ENCODE assay signal across 20 cellular contexts in genomic region chr4:3809451-3810110, GRCh38. TPM values are rescaled to one million over a fixed set of nuclear protein-coding genes. Genes with fewer than 3 reads are reported as not detected.
DNase-seq lines count a peak whose midpoint lies in the region; ATAC-seq, FAIRE-seq and TF ChIP-seq lines count a peak whose summit lies in the region.
"Had no signal": no experiment of that assay in that cellular context is flagged by ENCODE, and none has a peak within 500 bp of the region (broad histone marks: within the 10 kb centered on the region; RNA-seq: fewer than 3 reads in every experiment).

No MANE protein-coding gene starts in this region.

- CTCF ChIA-PET in WTC11 (lab: Charles Lee) = interaction anchor here (0.6 to 2.4 kb wide), 12 partner anchors 17 to 1084 kb away, joined by 3 to 14 read pairs (median 4); no protein-coding TSS in a partner anchor

- H3K4me1 Mint-ChIP-seq in WTC11 = peaks cover 16% of the 10 kb centered on the region
- H3K4me1 Mint-ChIP-seq: CD4-positive, alpha-beta memory T cell had no signal

- H3K9me3 Mint-ChIP-seq in WTC11 = peaks cover 4% of the 10 kb centered on the region; the same call in 1 of the 2 replicates
- H3K9me3 Mint-ChIP-seq: CD4-positive, alpha-beta memory T cell; HFFc6 had no signal

- no peaks in the 10 kb centered on the region for H3K36me3 ChIP-seq in kidney (ENCODE audit: control insufficient read depth in 1 of 2, insufficient read depth in 2 of 2, low read length in 2 of 2)
- H3K36me3 ChIP-seq: BE2C had no signal

- H3K9ac ChIP-seq in kidney (ENCODE audit: low read length in 2 of 2) = no peak overlapping the region

- FAIRE-seq in kidney (lab: Jason Lieb, UNC) = no peak
- FAIRE-seq: A204.1, G401.6, GM12891 had no signal

- H3K4me3 ChIP-seq in kidney (ENCODE audit: low read length in 2 of 2) = no peak overlapping the region

- peak; percentile 2 for DNase-seq in left ventricle myocardium superior
- no peak for DNase-seq in Right ventricle myocardium inferior (ENCODE audit: missing footprints)
- no peak for DNase-seq in WTC11 (ENCODE audit: low spot score)
- DNase-seq in kidney = peak; percentile 66
- peak; percentile 60 for DNase-seq in posterior vena cava (ENCODE audit: low spot score)
- DNase-seq in NCI-H2107 treated with DMSO at 0.1 percent for 48 hours (lab: John Stamatoyannopoulos, UW; ENCODE audit: unreplicated experiment) = no peak
- DNase-seq in stimulated activated naive CD4-positive, alpha-beta T cell (lab: John Stamatoyannopoulos, UW) = no peak
- DNase-seq: CD4-positive, alpha-beta memory T cell; DMS79; EL; HCEC 1CT; HFFc6 had no signal

- H3K27me3 Mint-ChIP-seq in WTC11 (ENCODE audit: low read depth) = peaks cover 5% of the 10 kb centered on the region; the same call in 1 of the 2 replicates

- H3K27ac ChIP-seq in kidney (ENCODE audit: low read depth in 2 of 2, low read length in 2 of 2) = no peak overlapping the region
- H3K27ac ChIP-seq: C4-2B, HL-60 had no signal

- no peak overlapping the region for H3K27ac Mint-ChIP-seq in WTC11
- H3K27ac Mint-ChIP-seq: CD4-positive, alpha-beta memory T cell; HFFc6 had no signal

- intact Hi-C loops in left ventricle myocardium superior (cut with micrococcal nuclease) = no loop called here
- intact Hi-C loops in Right ventricle myocardium inferior (cut with DNase I) = no loop called here
- intact Hi-C loops in kidney (cut with DNase I) = no loop called here
- intact Hi-C loops in posterior vena cava (cut with DNase I) = no loop called here

- H3K4me1 ChIP-seq in kidney (ENCODE audit: control insufficient read depth in 1 of 2, insufficient read depth in 1 of 2, low read depth in 1 of 2, low read length in 2 of 2) = no peaks in the 10 kb centered on the region

- TF ChIP-seq CTCF in WTC11 (IDR thresholded peaks at IDR 0.05) (no peak), kidney (IDR thresholded peaks at IDR 0.05; ENCODE audit: borderline replicate concordance, extremely low read depth, insufficient read depth) (no peak)

- POLR2A ChIA-PET in WTC11 (lab: Charles Lee) = no interaction called here

- no peaks in the 10 kb centered on the region for H3K36me3 Mint-ChIP-seq in WTC11
- H3K36me3 Mint-ChIP-seq: CD4-positive, alpha-beta memory T cell had no signal

- H3K4me3 Mint-ChIP-seq in WTC11 = no peak overlapping the region
- H3K4me3 Mint-ChIP-seq: CD4-positive, alpha-beta memory T cell; HFFc6 had no signal

- H3K9me3 ChIP-seq in kidney (ENCODE audit: control insufficient read depth in 1 of 2, low read length in 2 of 2) = no peaks in the 10 kb centered on the region
- H3K9me3 ChIP-seq: BE2C had no signal

- ATAC-seq in left ventricle myocardium superior = no peak
- no peak for ATAC-seq in Right ventricle myocardium inferior
- 0 out of 2 replicates have a peak, but pooled peaks have one; percentile 16 for ATAC-seq in WTC11
- no peak for ATAC-seq in HG03521 (IDR thresholded peaks at IDR 0.05; ENCODE audit: unreplicated experiment)

TF ChIP-seq in WTC11, 78 proteins besides CTCF, POLR2A, EP300 and RAD21:
- TF ChIP-seq FOXP4 (CRISPR knock-in tag; IDR thresholded peaks at IDR 0.05) (no peak), RELA (CRISPR knock-in tag; IDR thresholded peaks at IDR 0.05; ENCODE audit: borderline replicate concordance) (no peak), ZBTB21 (CRISPR knock-in tag; IDR thresholded peaks at IDR 0.05; ENCODE audit: borderline replicate concordance) (no peak), ATF1 (CRISPR knock-in tag; IDR thresholded peaks at IDR 0.05) (no peak), ZNF219 (CRISPR knock-in tag; IDR thresholded peaks at IDR 0.05; ENCODE audit: borderline replicate concordance) (no peak), SMAD3 (CRISPR knock-in tag; IDR thresholded peaks at IDR 0.05; ENCODE audit: borderline replicate concordance) (no peak), ZNF263 (CRISPR knock-in tag; IDR thresholded peaks at IDR 0.05; ENCODE audit: low read depth) (no peak), MAX (CRISPR knock-in tag; IDR thresholded peaks at IDR 0.05) (no peak), SP1 (CRISPR knock-in tag; conservative IDR thresholded peaks at IDR 0.05) (no peak), TEAD1 (CRISPR knock-in tag; IDR thresholded peaks at IDR 0.05) (no peak), TCF7 (CRISPR knock-in tag; IDR thresholded peaks at IDR 0.05; ENCODE audit: low read depth) (no peak), PRRX2 (CRISPR knock-in tag; IDR thresholded peaks at IDR 0.05) (no peak), NFYB (CRISPR knock-in tag; conservative IDR thresholded peaks at IDR 0.05; ENCODE audit: low read depth) (no peak), ZNF423 (CRISPR knock-in tag; IDR thresholded peaks at IDR 0.05) (no peak), NFE2L1 (CRISPR knock-in tag; IDR thresholded peaks at IDR 0.05) (no peak), NFATC4 (CRISPR knock-in tag; IDR thresholded peaks at IDR 0.05) (no peak), ZNF396 (CRISPR knock-in tag; IDR thresholded peaks at IDR 0.05; ENCODE audit: borderline replicate concordance) (no peak), ZMAT4 (CRISPR knock-in tag; IDR thresholded peaks at IDR 0.05) (no peak)

RNA-seq across cellular contexts. Expression of gene ADRA2C, which starts 43.4 kb away (rescaled TPM):
- 5.9 TPM for total RNA-seq in left ventricle myocardium superior
- 6.9 TPM for total RNA-seq in Right ventricle myocardium inferior
- 19.8 to 21.8 TPM (median 20.7 TPM) in 3 replicates for total RNA-seq in WTC11 (2021)
- 36.2 TPM for total RNA-seq in kidney
- 21.9 TPM for polyA plus RNA-seq in kidney (ENCODE audit: insufficient read depth, low read depth, low replicate concordance)
- total RNA-seq in posterior vena cava = 10 to 100 TPM; 56.4 to 61.5 TPM
- total RNA-seq: CD4-positive, alpha-beta memory T cell had no signal
- polyA plus RNA-seq: AG04450; CD4-positive, alpha-beta memory T cell had no signal

Comparison
In these comparisons a context has a peak if more than half of its experiments do, and no peak if none do; other contexts are left out.
1. DNase-seq: peak in left ventricle myocardium superior (single experiment), kidney (single experiment) and posterior vena cava (single experiment); none in Right ventricle myocardium inferior (single experiment), WTC11 (single experiment), NCI-H2107 treated with DMSO at 0.1 percent for 48 hours (single experiment) and stimulated activated naive CD4-positive, alpha-beta T cell (0 of 6).